In the genomic region with DNA sequence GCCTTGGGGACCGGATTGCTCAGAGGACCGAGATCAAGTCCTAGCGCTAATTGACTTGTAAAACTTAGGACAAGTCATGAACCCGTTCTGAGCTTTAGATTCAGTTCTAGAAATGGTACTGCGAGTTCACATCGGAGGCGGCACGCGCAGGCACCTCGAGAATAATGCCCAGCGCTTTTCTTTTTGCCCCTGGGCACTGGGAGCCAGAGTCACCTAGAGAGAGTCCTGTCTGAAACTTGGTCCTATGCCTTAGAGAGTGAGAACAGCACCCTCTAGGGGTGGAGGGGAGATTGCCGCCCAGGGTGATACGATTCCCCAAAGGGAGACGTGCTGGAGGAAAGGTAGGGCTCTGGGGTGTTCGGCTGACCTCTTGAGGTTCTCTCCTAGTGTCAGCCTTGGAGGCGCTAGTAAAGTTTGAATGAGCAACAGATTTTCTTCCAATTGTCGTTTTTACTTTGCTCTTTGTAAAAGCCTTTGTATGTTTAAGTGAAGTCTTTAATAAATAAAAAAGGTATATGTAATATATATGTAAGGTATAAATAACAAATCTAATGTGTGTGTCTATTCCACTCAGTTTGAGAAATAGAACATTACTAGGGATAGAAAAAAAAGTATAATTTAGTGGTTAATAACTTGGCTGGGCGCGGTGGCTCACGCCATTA, we compare ENCODE assay signal across 9 cellular contexts. TPM values are rescaled to one million over a fixed set of nuclear protein-coding genes. Genes with fewer than 3 reads are reported as not detected.
DNase-seq lines count a peak whose midpoint lies in the region; ATAC-seq and TF ChIP-seq lines count a peak whose summit lies in the region.
"Had no signal": no experiment of that assay in that cellular context is flagged by ENCODE, and none has a peak within 500 bp of the region (broad histone marks: within the 10 kb centered on the region; RNA-seq: fewer than 3 reads in every experiment).

No MANE protein-coding gene starts in this region.

- peak; percentile 93 for TF ChIP-seq CTCF in colonic mucosa (IDR thresholded peaks at IDR 0.05)

- peak overlapping the region; percentile 85 for H3K27ac ChIP-seq in colonic mucosa

- no peaks in the 10 kb centered on the region for H3K27me3 ChIP-seq in colonic mucosa

- intact Hi-C loops in colonic mucosa (cut with DNase I) = no loop called here

- peak; percentile 97 to 98 for DNase-seq in AML-193 (lab: John Stamatoyannopoulos, UW)
- peak; percentile 94 for DNase-seq in NCI-H345 treated with DMSO at 0.1 percent for 48 hours (lab: John Stamatoyannopoulos, UW; ENCODE audit: unreplicated experiment)
- DNase-seq in activated CD4-positive, CD25-positive, alpha-beta regulatory T cell treated with anti-CD3 and anti-CD28 coated beads, Interleukin-2, amount 50 U/mL, for 72 hours = peak; percentile 90
- peak; percentile 97 for DNase-seq in colonic mucosa
- peak; percentile 88 for DNase-seq in left lobe of liver (ENCODE audit: low spot score)
- peak; percentile 94 to 95 for DNase-seq in stimulated activated CD4-positive, alpha-beta T cell treated with anti-CD3 and anti-CD28 coated beads, Interleukin-2, amount 100 ng/mL, for 24 hours

- ATAC-seq in GM19043 (IDR thresholded peaks at IDR 0.05; ENCODE audit: low read depth, unreplicated experiment) (peak; percentile 72), HG03378 (IDR thresholded peaks at IDR 0.05; ENCODE audit: unreplicated experiment) (peak; percentile 74), left lobe of liver (peak; percentile 78)

- H3K4me3 ChIP-seq in colonic mucosa = peak overlapping the region; percentile 96

- H3K9me3 ChIP-seq in colonic mucosa = no peaks in the 10 kb centered on the region

- no peaks in the 10 kb centered on the region for H3K36me3 ChIP-seq in colonic mucosa

- H3K4me1 ChIP-seq in colonic mucosa = peaks cover 5% of the 10 kb centered on the region

- peak overlapping the region; percentile 44 to 100 for H3K9ac ChIP-seq in colonic mucosa (ENCODE audit: low read depth in 2 of 2, low read length in 2 of 2)

RNA-seq across cellular contexts. Expression of a gene that starts 0.8 kb away (rescaled TPM):
- total RNA-seq in colonic mucosa (10 to 100 TPM in 1 of 2 donors, 1 to 10 TPM in 1; 4.1 to 11.7 TPM), left lobe of liver (7.0 TPM)

RNA-seq across cellular contexts. Expression of a gene that starts 1.5 kb away (rescaled TPM):
- total RNA-seq in colonic mucosa = 10 to 100 TPM; 25.1 to 78.9 TPM
- total RNA-seq in left lobe of liver = 38.8 TPM

RNA-seq across cellular contexts. Expression of a gene that starts 11.1 kb away (rescaled TPM):
- total RNA-seq in colonic mucosa (under 1 TPM in 1 of 2 donors, not detected in 1; 0.19 TPM), left lobe of liver (0.43 TPM)

RNA-seq across cellular contexts. Expression of a gene that starts 20.9 kb away (rescaled TPM):
- total RNA-seq in colonic mucosa (1 to 10 TPM; 2.1 to 2.3 TPM), left lobe of liver (0.75 TPM)
- total RNA-seq: T-helper 2 cell treated with Interferon-gamma antibody and Interleukin-4, amounts not matched to agents 100 ng/mL and 5 ng/mL, for 36 hours had no signal

RNA-seq across cellular contexts. Expression of a gene that starts 25.5 kb away (rescaled TPM):
- total RNA-seq in colonic mucosa (under 1 TPM in 1 of 2 donors, not detected in 1; 0.37 TPM), left lobe of liver (not detected)
- total RNA-seq: T-helper 2 cell treated with Interferon-gamma antibody and Interleukin-4, amounts not matched to agents 100 ng/mL and 5 ng/mL, for 36 hours had no signal

Comparison
In these comparisons a context has a peak if more than half of its experiments do, and no peak if none do; other contexts are left out.
1. Peak in every context shown above with its lines: DNase-seq, ATAC-seq, H3K4me3 ChIP-seq and H3K27ac ChIP-seq.